12 cellular contexts compared by ENCODE assay signal in the genomic region with DNA sequence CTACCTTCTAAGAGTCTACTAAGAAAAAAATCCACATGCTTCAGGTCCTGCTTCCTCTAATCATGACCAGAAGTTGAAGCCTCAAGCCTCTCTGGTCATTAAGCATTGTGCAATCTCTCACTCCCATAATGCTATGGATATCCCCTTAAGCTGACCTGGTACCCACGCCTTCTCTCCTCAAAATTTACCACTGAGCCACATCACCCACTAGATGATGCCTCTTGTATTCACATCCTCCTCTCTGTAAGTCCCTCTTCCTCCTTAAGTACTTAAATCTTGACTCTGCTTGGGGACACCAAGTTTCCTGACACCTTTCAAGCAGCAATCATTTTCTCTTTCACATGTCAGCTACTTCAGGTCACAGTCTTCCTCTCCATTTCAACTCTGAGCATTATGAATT. TPM values are rescaled to one million over a fixed set of nuclear protein-coding genes. Genes with fewer than 3 reads are reported as not detected.
DNase-seq lines count a peak whose midpoint lies in the region; ATAC-seq lines count a peak whose summit lies in the region.
"Had no signal": no experiment of that assay in that cellular context is flagged by ENCODE, and none has a peak within 500 bp of the region (broad histone marks: within the 10 kb centered on the region; RNA-seq: fewer than 3 reads in every experiment).

No MANE protein-coding gene starts in this region.

- peak; percentile 71 for ATAC-seq in activated CD4-positive, alpha-beta T cell treated with anti-CD3 and anti-CD28 coated beads for 36 hours
- ATAC-seq in HG02588 (IDR thresholded peaks at IDR 0.05; ENCODE audit: unreplicated experiment) (peak; percentile 69), HG03457 (IDR thresholded peaks at IDR 0.05; ENCODE audit: unreplicated experiment) (peak; percentile 78), GM18517 (IDR thresholded peaks at IDR 0.05; ENCODE audit: unreplicated experiment) (no peak)
- ATAC-seq in stimulated activated naive B cell treated with anti-CD40 and anti-IgM and Interleukin-4, amounts not matched to agents 10 μg/mL and 1 μg/mL and 100 μg/mL, for 72 hours (replicated peaks) = peak; percentile 89 to 95

- POLR2A ChIA-PET in activated CD4-positive, alpha-beta T cell treated with anti-CD3 and anti-CD28 coated beads for 36 hours (lab: Charles Lee) = no interaction called here

- H3K27me3 Mint-ChIP-seq in activated CD4-positive, alpha-beta T cell treated with anti-CD3 and anti-CD28 coated beads for 36 hours = no peaks in the 10 kb centered on the region
- H3K27me3 Mint-ChIP-seq in stimulated activated naive B cell treated with anti-CD40 and anti-IgM and Interleukin-4, amounts not matched to agents 10 μg/mL and 1 μg/mL and 100 μg/mL, for 72 hours = no peaks in the 10 kb centered on the region

- H3K4me3 Mint-ChIP-seq in activated CD4-positive, alpha-beta T cell treated with anti-CD3 and anti-CD28 coated beads for 36 hours = no peak overlapping the region
- H3K4me3 Mint-ChIP-seq in stimulated activated naive B cell treated with anti-CD40 and anti-IgM and Interleukin-4, amounts not matched to agents 10 μg/mL and 1 μg/mL and 100 μg/mL, for 72 hours = no peak overlapping the region

- H3K9me3 Mint-ChIP-seq in activated CD4-positive, alpha-beta T cell treated with anti-CD3 and anti-CD28 coated beads for 36 hours (ENCODE audit: low read depth) = no peaks in the 10 kb centered on the region
- H3K9me3 Mint-ChIP-seq in stimulated activated naive B cell treated with anti-CD40 and anti-IgM and Interleukin-4, amounts not matched to agents 10 μg/mL and 1 μg/mL and 100 μg/mL, for 72 hours = no peaks in the 10 kb centered on the region

- H3K36me3 Mint-ChIP-seq in activated CD4-positive, alpha-beta T cell treated with anti-CD3 and anti-CD28 coated beads for 36 hours (ENCODE audit: low read depth) = peaks cover 2% of the 10 kb centered on the region
- H3K36me3 Mint-ChIP-seq in stimulated activated naive B cell treated with anti-CD40 and anti-IgM and Interleukin-4, amounts not matched to agents 10 μg/mL and 1 μg/mL and 100 μg/mL, for 72 hours = peaks cover 3 to 8% of the 10 kb centered on the region in 2 donors

- no peak overlapping the region for H3K27ac Mint-ChIP-seq in activated CD4-positive, alpha-beta T cell treated with anti-CD3 and anti-CD28 coated beads for 36 hours
- H3K27ac Mint-ChIP-seq in stimulated activated naive B cell treated with anti-CD40 and anti-IgM and Interleukin-4, amounts not matched to agents 10 μg/mL and 1 μg/mL and 100 μg/mL, for 72 hours = no peak overlapping the region

- H3K4me1 Mint-ChIP-seq in activated CD4-positive, alpha-beta T cell treated with anti-CD3 and anti-CD28 coated beads for 36 hours = peaks cover 12% of the 10 kb centered on the region
- H3K4me1 Mint-ChIP-seq in stimulated activated naive B cell treated with anti-CD40 and anti-IgM and Interleukin-4, amounts not matched to agents 10 μg/mL and 1 μg/mL and 100 μg/mL, for 72 hours = peaks cover 7 to 11% of the 10 kb centered on the region in 2 donors

- intact Hi-C loops in activated CD4-positive, alpha-beta T cell treated with anti-CD3 and anti-CD28 coated beads for 36 hours (cut with DNase I, micrococcal nuclease) = no loop called here

- no peak for DNase-seq in activated CD4-positive, alpha-beta T cell treated with anti-CD3 and anti-CD28 coated beads for 36 hours
- DNase-seq in activated CD4-positive, alpha-beta T cell treated with anti-CD3 and anti-CD28 coated beads, Interleukin-2, amount 50 U/mL, for 1 hour = no peak
- no peak for DNase-seq in stimulated activated naive B cell treated with anti-CD40 and anti-IgM and Interleukin-4, amounts not matched to agents 10 μg/mL and 1 μg/mL and 100 μg/mL, for 72 hours
- DNase-seq in stimulated activated CD4-positive, alpha-beta T cell treated with anti-CD3 and anti-CD28 coated beads, Interleukin-12 subunit alpha, Interleukin-12 subunit beta, amount 100 ng/mL, for 4 hours = no peak
- DNase-seq in activated CD4-positive, CD25-positive, alpha-beta regulatory T cell treated with anti-CD3 and anti-CD28 coated beads, Interleukin-2, amount 50 U/mL, for 72 hours = no peak
- DNase-seq: activated CD4-positive, alpha-beta T cell treated with anti-CD3 and anti-CD28 coated beads, Interleukin-2, amount 50 U/mL, for 4 hours; anterior cingulate cortex; NCI-H1417 treated with DMSO at 0.1 percent for 48 hours; tibial artery had no signal

- CTCF ChIA-PET in activated CD4-positive, alpha-beta T cell treated with anti-CD3 and anti-CD28 coated beads for 36 hours (lab: Charles Lee) = interaction anchor here (1.0 kb wide), 1 partner anchor 43 kb away, joined by 3 read pairs; no protein-coding TSS in a partner anchor

RNA-seq across cellular contexts. Expression of gene GALNT4, which starts 9.8 kb away (rescaled TPM):
- 1 to 10 TPM; 3.0 to 4.6 TPM for total RNA-seq in activated CD4-positive, alpha-beta T cell treated with anti-CD3 and anti-CD28 coated beads for 36 hours

RNA-seq across cellular contexts. Expression of gene POC1B, which starts 11.1 kb away (rescaled TPM):
- 10 to 100 TPM; 31.1 to 47.5 TPM for total RNA-seq in activated CD4-positive, alpha-beta T cell treated with anti-CD3 and anti-CD28 coated beads for 36 hours
